Comparison of ENCODE assay signal across 23 cellular contexts in the genomic region with DNA sequence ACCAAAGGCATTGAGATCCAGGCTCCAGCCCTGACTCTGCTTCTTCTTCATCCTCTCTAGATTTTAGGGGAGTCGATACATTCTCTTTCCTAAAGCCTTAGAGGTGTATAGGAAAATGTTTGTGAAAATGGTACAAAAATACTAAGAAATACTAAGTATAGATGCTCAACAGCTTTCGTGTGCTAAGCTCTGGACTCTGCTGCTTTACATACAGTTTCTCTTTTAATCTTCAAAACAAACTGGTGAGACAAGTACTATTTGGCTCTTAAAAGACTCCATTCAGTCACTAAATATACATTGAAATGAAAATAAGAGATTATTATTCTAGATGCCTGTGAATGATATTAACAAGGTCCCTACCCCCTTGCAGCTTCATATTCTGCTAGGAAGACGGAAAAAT.
"Had no signal": no experiment of that assay in that cellular context is flagged by ENCODE, and none has a peak within 500 bp of the region (broad histone marks: within the 10 kb centered on the region; RNA-seq: fewer than 3 reads in every experiment).

No MANE protein-coding gene starts in this region.

- H3K4me3 ChIP-seq: colonic mucosa, esophagus squamous epithelium, gastrocnemius medialis, heart right ventricle, left lung, lower lobe of right lung, mucosa of descending colon had no signal

- H3K36me3 ChIP-seq: colonic mucosa, esophagus squamous epithelium, gastrocnemius medialis, heart right ventricle, left lung, lower lobe of right lung had no signal

- H3K27me3 ChIP-seq: colonic mucosa, esophagus squamous epithelium, gastrocnemius medialis, heart right ventricle, left lung had no signal

- DNase-seq: colonic mucosa; cortex of kidney; effector CD8-positive, alpha-beta T cell; effector memory CD8-positive, alpha-beta T cell; endodermal cell; erythroblast; esophagus squamous epithelium; foreskin fibroblast; foreskin melanocyte; gastrocnemius medialis; glutamatergic neuron; head of caudate nucleus; heart right ventricle; hippocampal formation; left cardiac atrium; left lung; left ventricle myocardium superior; lower lobe of right lung; mesenchymal stem cell; mucosa of descending colon; naive B cell had no signal

- ATAC-seq: effector memory CD8-positive, alpha-beta T cell; esophagus mucosa; gastrocnemius medialis; heart right ventricle; left cardiac atrium; left lung; left ventricle myocardium superior; lower lobe of right lung; mucosa of descending colon had no signal

- H3K9me3 ChIP-seq: colonic mucosa, esophagus squamous epithelium, gastrocnemius medialis, left lung, lower lobe of right lung, mucosa of descending colon had no signal

- H3K4me1 ChIP-seq: colonic mucosa, esophagus squamous epithelium, heart right ventricle, left lung, lower lobe of right lung had no signal

- H3K27ac ChIP-seq: colonic mucosa, epithelial cell of prostate, esophagus squamous epithelium, gastrocnemius medialis, heart right ventricle, left lung, lower lobe of right lung had no signal
